In genomic region chr16:18800674-18801196, GRCh38 we compare ENCODE assay signal across 1 cellular context.
A peak's percentile ranks its signal among the peaks of the same experiment; 100 is the strongest.
TF ChIP-seq lines count a peak whose summit lies in the region.

No MANE protein-coding gene starts in this region.

TF ChIP-seq in HEK293, 187 proteins besides CTCF, POLR2A, EP300 and RAD21 (continued from another document):
- TF ChIP-seq ZNF76 (tag by site-specific recombination; IDR thresholded peaks at IDR 0.05; ENCODE audit: borderline replicate concordance, low read depth) (no peak), REST (tag by site-specific recombination; IDR thresholded peaks at IDR 0.05) (peak; percentile 42; the same call in 1 of the 2 replicates), ZNF221 (tag by site-specific recombination; IDR thresholded peaks at IDR 0.05; ENCODE audit: borderline replicate concordance) (no peak), SETDB1 (IDR thresholded peaks at IDR 0.05; ENCODE audit: insufficient read length, low read length) (no peak), ZNF362 (tag by site-specific recombination; IDR thresholded peaks at IDR 0.05) (no peak), ZBTB20 (tag by site-specific recombination; IDR thresholded peaks at IDR 0.05) (peak; percentile 20; the same call in 1 of the 2 replicates), IKZF3 (tag by site-specific recombination; IDR thresholded peaks at IDR 0.05) (peak; percentile 15; the same call in 1 of the 2 replicates)
